ENCODE assay signal across 9 cellular contexts in the genomic region with DNA sequence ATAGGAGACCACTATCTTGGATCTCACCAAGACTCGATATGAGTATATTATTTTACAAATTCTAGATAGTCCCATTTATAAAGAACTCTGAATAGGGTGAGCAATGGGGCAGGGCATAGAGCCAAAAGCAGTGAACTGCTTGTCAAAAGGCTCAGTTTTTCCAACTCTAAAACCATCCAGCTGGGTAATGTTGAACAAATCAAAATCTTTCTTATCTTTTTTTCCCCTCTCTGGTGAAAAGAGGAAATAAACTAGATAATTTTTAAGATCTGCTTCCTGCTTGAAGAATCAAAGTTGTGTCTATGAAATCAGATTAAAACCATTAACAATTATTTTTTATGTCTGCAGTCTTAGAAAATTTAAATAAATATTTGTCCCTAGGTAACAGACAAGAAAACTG.
DNase-seq lines count a peak whose midpoint lies in the region; ATAC-seq, FAIRE-seq and TF ChIP-seq lines count a peak whose summit lies in the region.
"Had no signal": no experiment of that assay in that cellular context is flagged by ENCODE, and none has a peak within 500 bp of the region (broad histone marks: within the 10 kb centered on the region; RNA-seq: fewer than 3 reads in every experiment).

No MANE protein-coding gene starts in this region.

- ATAC-seq in GM19397 (IDR thresholded peaks at IDR 0.05; ENCODE audit: unreplicated experiment) = no peak

- H3K36me3 Mint-ChIP-seq in astrocyte (ENCODE audit: low read depth, unreplicated experiment) = peaks cover 2% of the 10 kb centered on the region
- H3K36me3 Mint-ChIP-seq in stimulated activated naive CD8-positive, alpha-beta T cell treated with anti-CD3 and anti-CD28 coated beads, Interleukin-15, Interleukin-2, amounts not matched to agents 100 ng/mL and 50 ng/mL, for 24 hours (ENCODE audit: low read depth) = no peaks in the 10 kb centered on the region

- H3K27me3 Mint-ChIP-seq in astrocyte (ENCODE audit: low read depth, unreplicated experiment) = no peaks in the 10 kb centered on the region
- H3K27me3 Mint-ChIP-seq in stimulated activated naive CD8-positive, alpha-beta T cell treated with anti-CD3 and anti-CD28 coated beads, Interleukin-15, Interleukin-2, amounts not matched to agents 100 ng/mL and 50 ng/mL, for 24 hours = no peaks in the 10 kb centered on the region

- H3K79me2 ChIP-seq in astrocyte (ENCODE audit: insufficient read depth, low read length) = no peaks in the 10 kb centered on the region

- H3K9me3 Mint-ChIP-seq in astrocyte (ENCODE audit: unreplicated experiment) = peaks cover 6% of the 10 kb centered on the region
- H3K9me3 Mint-ChIP-seq in stimulated activated naive CD8-positive, alpha-beta T cell treated with anti-CD3 and anti-CD28 coated beads, Interleukin-15, Interleukin-2, amounts not matched to agents 100 ng/mL and 50 ng/mL, for 24 hours = no peaks in the 10 kb centered on the region

- FAIRE-seq in astrocyte (lab: Jason Lieb, UNC) = no peak

- peak overlapping the region; percentile 43 for H3K9ac ChIP-seq in astrocyte (ENCODE audit: low read length)

- no peaks in the 10 kb centered on the region for H3K9me3 ChIP-seq in astrocyte (ENCODE audit: insufficient read depth, low read depth, low read length)

- H3K4me2 ChIP-seq in astrocyte (ENCODE audit: low read length) = peak overlapping the region; percentile 70

- no peak overlapping the region for H2AFZ ChIP-seq in astrocyte (ENCODE audit: low read depth, low read length)

- H3K27ac Mint-ChIP-seq in astrocyte (ENCODE audit: unreplicated experiment) = peak overlapping the region; percentile 92
- peak overlapping the region; percentile 67 for H3K27ac Mint-ChIP-seq in stimulated activated naive CD8-positive, alpha-beta T cell treated with anti-CD3 and anti-CD28 coated beads, Interleukin-15, Interleukin-2, amounts not matched to agents 100 ng/mL and 50 ng/mL, for 24 hours

- H3K4me3 ChIP-seq in astrocyte (ENCODE audit: insufficient read depth, low read depth, low read length) = no peak overlapping the region

- no peaks in the 10 kb centered on the region for H3K27me3 ChIP-seq in astrocyte (ENCODE audit: insufficient read depth, low read length)

- H3K4me3 Mint-ChIP-seq in astrocyte (ENCODE audit: unreplicated experiment) = no peak overlapping the region
- H3K4me3 Mint-ChIP-seq in stimulated activated naive CD8-positive, alpha-beta T cell treated with anti-CD3 and anti-CD28 coated beads, Interleukin-15, Interleukin-2, amounts not matched to agents 100 ng/mL and 50 ng/mL, for 24 hours = no peak overlapping the region

- peaks cover 40% of the 10 kb centered on the region for H3K4me1 Mint-ChIP-seq in astrocyte (ENCODE audit: low read depth, unreplicated experiment)
- H3K4me1 Mint-ChIP-seq in stimulated activated naive CD8-positive, alpha-beta T cell treated with anti-CD3 and anti-CD28 coated beads, Interleukin-15, Interleukin-2, amounts not matched to agents 100 ng/mL and 50 ng/mL, for 24 hours (ENCODE audit: low read depth) = peaks cover 42% of the 10 kb centered on the region

- peaks cover 25% of the 10 kb centered on the region for H3K4me1 ChIP-seq in astrocyte (ENCODE audit: insufficient read depth, low read length)

- H4K20me1 ChIP-seq in astrocyte (ENCODE audit: insufficient read depth, low read length) = no peaks in the 10 kb centered on the region

- DNase-seq in M059J (ENCODE audit: low read depth) (peak; percentile 82), astrocyte (ENCODE audit: low read depth) (peak; percentile 72), iris pigment epithelial cell (ENCODE audit: low read depth) (peak; percentile 81), UCSD-AML1 (lab: John Stamatoyannopoulos, UW; ENCODE audit: unreplicated experiment) (no peak), GM19238 (ENCODE audit: insufficient read length, low spot score) (no peak), HuH-7.5 (ENCODE audit: low spot score) (no peak)
- DNase-seq: midbrain had no signal

- no peaks in the 10 kb centered on the region for H3K36me3 ChIP-seq in astrocyte (ENCODE audit: insufficient read depth, low read length)

- TF ChIP-seq CTCF in astrocyte (IDR thresholded peaks at IDR 0.05; ENCODE audit: insufficient read depth, low read depth, low read length) = no peak

- peak overlapping the region; percentile 94 for H3K27ac ChIP-seq in astrocyte (ENCODE audit: low read depth, low read length)

Comparison
In these comparisons a context has a peak if more than half of its experiments do, and no peak if none do; other contexts are left out.
1. DNase-seq: peak in M059J (single experiment), astrocyte (single experiment) and iris pigment epithelial cell (single experiment); none in UCSD-AML1 (single experiment), GM19238 (single experiment) and HuH-7.5 (single experiment).